Comparison of ENCODE assay signal across 1 cellular context in the genomic region with DNA sequence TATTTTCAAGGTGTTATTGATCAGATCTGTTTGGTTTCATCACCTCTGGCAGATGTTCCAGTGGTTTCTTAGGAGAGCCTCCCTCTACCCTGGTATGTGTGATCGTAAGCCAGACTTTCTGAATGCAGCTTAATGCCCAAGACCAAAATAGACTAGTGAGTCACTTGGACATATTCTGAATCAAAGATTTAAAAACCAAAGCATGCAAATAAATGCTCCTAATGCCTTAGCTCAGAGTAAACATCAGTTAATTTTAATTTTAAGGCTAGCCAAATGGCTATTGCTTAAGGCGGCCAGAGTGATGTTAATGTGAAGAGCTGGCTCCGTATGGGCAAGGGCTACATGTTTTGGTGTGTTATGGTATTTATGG.
TF ChIP-seq lines count a peak whose summit lies in the region.

No MANE protein-coding gene starts in this region.

TF ChIP-seq in IMR-90, 13 proteins besides CTCF, POLR2A, EP300 and RAD21:
- no peak for TF ChIP-seq MXI1 (IDR thresholded peaks at IDR 0.05; ENCODE audit: borderline replicate concordance, low read depth, low read length)
- TF ChIP-seq MAZ (IDR thresholded peaks at IDR 0.05; ENCODE audit: borderline replicate concordance, low read depth, low read length), result no peak
- TF ChIP-seq BHLHE40 (IDR thresholded peaks at IDR 0.05; ENCODE audit: low read depth, low read length), result no peak
- TF ChIP-seq RFX5 (IDR thresholded peaks at IDR 0.05; ENCODE audit: low read depth, low read length), result no peak
- TF ChIP-seq NFE2L2 (IDR thresholded peaks at IDR 0.05; ENCODE audit: low read depth, low read length), result no peak
- no peak for TF ChIP-seq SMC3 (IDR thresholded peaks at IDR 0.05; ENCODE audit: low read depth, low read length)
- no peak for TF ChIP-seq MAFK (IDR thresholded peaks at IDR 0.05; ENCODE audit: low read depth, low read length)
- no peak for TF ChIP-seq CHD1 (IDR thresholded peaks at IDR 0.05; ENCODE audit: low read depth, low read length)
- TF ChIP-seq FOS (IDR thresholded peaks at IDR 0.05; ENCODE audit: low read depth, low read length), result no peak
- no peak for TF ChIP-seq CEBPB (IDR thresholded peaks at IDR 0.05; ENCODE audit: low read depth, low read length)
